Comparison of ENCODE assay signal across 2 cellular contexts in the genomic region with DNA sequence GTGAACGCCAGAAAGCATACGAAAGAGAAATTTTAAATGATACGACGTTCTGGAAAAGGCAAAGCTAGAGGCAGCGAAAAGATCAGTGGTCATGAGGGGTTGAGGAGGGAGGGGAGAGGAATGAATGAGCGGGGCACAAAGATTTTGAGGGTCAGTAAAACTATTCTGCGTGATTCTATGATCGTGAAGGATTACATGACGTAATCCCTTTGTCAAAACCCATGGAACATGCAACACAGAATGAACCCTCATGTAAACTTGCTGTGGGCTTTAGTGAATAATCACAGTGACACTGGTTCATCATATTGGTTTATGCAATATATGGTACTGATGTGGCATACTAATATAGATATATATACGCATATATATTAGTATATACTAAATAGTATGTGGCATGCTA.
TF ChIP-seq lines count a peak whose summit lies in the region.

No MANE protein-coding gene starts in this region.

TF ChIP-seq in HepG2, 621 proteins besides CTCF, POLR2A, EP300 and RAD21:
- TF ChIP-seq, protein P1, sequence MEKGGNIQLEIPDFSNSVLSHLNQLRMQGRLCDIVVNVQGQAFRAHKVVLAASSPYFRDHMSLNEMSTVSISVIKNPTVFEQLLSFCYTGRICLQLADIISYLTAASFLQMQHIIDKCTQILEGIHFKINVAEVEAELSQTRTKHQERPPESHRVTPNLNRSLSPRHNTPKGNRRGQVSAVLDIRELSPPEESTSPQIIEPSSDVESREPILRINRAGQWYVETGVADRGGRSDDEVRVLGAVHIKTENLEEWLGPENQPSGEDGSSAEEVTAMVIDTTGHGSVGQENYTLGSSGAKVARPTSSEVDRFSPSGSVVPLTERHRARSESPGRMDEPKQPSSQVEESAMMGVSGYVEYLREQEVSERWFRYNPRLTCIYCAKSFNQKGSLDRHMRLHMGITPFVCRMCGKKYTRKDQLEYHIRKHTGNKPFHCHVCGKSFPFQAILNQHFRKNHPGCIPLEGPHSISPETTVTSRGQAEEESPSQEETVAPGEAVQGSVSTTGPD (CRISPR knock-in tag; IDR thresholded peaks at IDR 0.05): no peak
- no peak for TF ChIP-seq ZNF205 (CRISPR knock-in tag; IDR thresholded peaks at IDR 0.05)
- TF ChIP-seq JUND (CRISPR knock-in tag; IDR thresholded peaks at IDR 0.05): no peak
- no peak for TF ChIP-seq FOXM1 (CRISPR knock-in tag; IDR thresholded peaks at IDR 0.05)
- TF ChIP-seq ZNF615 (CRISPR knock-in tag; IDR thresholded peaks at IDR 0.05; ENCODE audit: borderline replicate concordance): no peak
- TF ChIP-seq CREB1 (IDR thresholded peaks at IDR 0.05): peak; percentile 63
- TF ChIP-seq CREB1 (CRISPR knock-in tag; IDR thresholded peaks at IDR 0.05): no peak
- TF ChIP-seq ATF7 (IDR thresholded peaks at IDR 0.05): peak; percentile 97
- no peak for TF ChIP-seq ATF7 (CRISPR knock-in tag; IDR thresholded peaks at IDR 0.05)

TF ChIP-seq in K562, 482 proteins besides CTCF, POLR2A, EP300 and RAD21:
- TF ChIP-seq COPS2 (conservative IDR thresholded peaks at IDR 0.05) (no peak), ATF7 (IDR thresholded peaks at IDR 0.05) (peak; percentile 44; the same call in 1 of the 2 replicates), CHD4 (IDR thresholded peaks at IDR 0.05; ENCODE audit: insufficient read depth, insufficient replicate concordance, low read depth, low read length, poor library complexity, severe bottlenecking) (no peak)
- TF ChIP-seq, protein P2, sequence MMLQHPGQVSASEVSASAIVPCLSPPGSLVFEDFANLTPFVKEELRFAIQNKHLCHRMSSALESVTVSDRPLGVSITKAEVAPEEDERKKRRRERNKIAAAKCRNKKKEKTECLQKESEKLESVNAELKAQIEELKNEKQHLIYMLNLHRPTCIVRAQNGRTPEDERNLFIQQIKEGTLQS (IDR thresholded peaks at IDR 0.05): peak; percentile 39; the same call in 1 of the 2 replicates
- TF ChIP-seq, protein P2 (CRISPR knock-in tag; conservative IDR thresholded peaks at IDR 0.05): no peak
- TF ChIP-seq, protein P3, sequence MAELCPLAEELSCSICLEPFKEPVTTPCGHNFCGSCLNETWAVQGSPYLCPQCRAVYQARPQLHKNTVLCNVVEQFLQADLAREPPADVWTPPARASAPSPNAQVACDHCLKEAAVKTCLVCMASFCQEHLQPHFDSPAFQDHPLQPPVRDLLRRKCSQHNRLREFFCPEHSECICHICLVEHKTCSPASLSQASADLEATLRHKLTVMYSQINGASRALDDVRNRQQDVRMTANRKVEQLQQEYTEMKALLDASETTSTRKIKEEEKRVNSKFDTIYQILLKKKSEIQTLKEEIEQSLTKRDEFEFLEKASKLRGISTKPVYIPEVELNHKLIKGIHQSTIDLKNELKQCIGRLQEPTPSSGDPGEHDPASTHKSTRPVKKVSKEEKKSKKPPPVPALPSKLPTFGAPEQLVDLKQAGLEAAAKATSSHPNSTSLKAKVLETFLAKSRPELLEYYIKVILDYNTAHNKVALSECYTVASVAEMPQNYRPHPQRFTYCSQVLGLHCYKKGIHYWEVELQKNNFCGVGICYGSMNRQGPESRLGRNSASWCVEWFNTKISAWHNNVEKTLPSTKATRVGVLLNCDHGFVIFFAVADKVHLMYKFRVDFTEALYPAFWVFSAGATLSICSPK (IDR thresholded peaks at IDR 0.05; ENCODE audit: borderline replicate concordance): no peak
TF ChIP-seq in K562: peak in this region for 2.
